In genomic region chr19:45641274-45642105, GRCh38 we compare ENCODE assay signal across 7 cellular contexts. TPM values are rescaled to one million over a fixed set of nuclear protein-coding genes. Genes with fewer than 3 reads are reported as not detected.
DNase-seq lines count a peak whose midpoint lies in the region; ATAC-seq, FAIRE-seq and TF ChIP-seq lines count a peak whose summit lies in the region.

No MANE protein-coding gene starts in this region.

- H2AFZ ChIP-seq in HepG2 (ENCODE audit: low read length) = peak overlapping the region; percentile 69

- peaks cover 0 to 9% of the 10 kb centered on the region in 2 experiments; a peak in 3 of 5 replicates for H3K27me3 ChIP-seq in HepG2 (ENCODE audit: control insufficient read depth in 1 of 2, insufficient read depth in 2 of 2, low read length in 2 of 2)

- H3K79me2 ChIP-seq in HepG2 (ENCODE audit: insufficient read depth, low read length) = no peaks in the 10 kb centered on the region

- peak; percentile 33 for ATAC-seq in GM18508 (IDR thresholded peaks at IDR 0.05; ENCODE audit: insufficient read depth, unreplicated experiment)
- peak; percentile 41 for ATAC-seq in HG02981 (IDR thresholded peaks at IDR 0.05; ENCODE audit: unreplicated experiment)
- peak; percentile 57 for ATAC-seq in HepG2

- H3K27ac ChIP-seq in coronary artery = peak overlapping the region; percentile 12 to 81
- peak overlapping the region; percentile 64 for H3K27ac ChIP-seq in HepG2 (ENCODE audit: extremely low read length, insufficient read depth, low read length)

- in situ Hi-C loops in HepG2 (cut with HindIII; ENCODE audit: extremely low pct_ligation_motif_present, low pct_unique_long_range_greater_than_20kb) = loop anchor here (5.0 kb wide), 1 partner anchor 49 kb away; no protein-coding TSS in a partner anchor

- WGBS in HepG2 (ENCODE audit: low lambda C conversion rate) = 2% methylated on average over 37 of the region's 40 CpGs

- no peak for TF ChIP-seq RAD21 in HepG2 (CRISPR knock-in tag; IDR thresholded peaks at IDR 0.05)

- H3K9ac ChIP-seq in HepG2 (ENCODE audit: insufficient read depth, low read depth, low read length) = peak overlapping the region; percentile 42; the same call in 1 of the 2 replicates

- H3K4me1 ChIP-seq in HepG2 (ENCODE audit: insufficient read depth, low read length) = peaks cover 72% of the 10 kb centered on the region

- TSS peak; percentile 67 for BruUV-seq in HepG2 (replicated peaks; lab: Mats Ljungman, UMichigan)

- POLR2A ChIA-PET in HepG2 (lab: Yijun Ruan, JAX) = interaction anchor here (0.6 to 5.9 kb wide), 19 partner anchors 8 to 241 kb away, joined by 3 to 56 read pairs (median 4); partner anchors contain the start of genes GIPR, OPA3 and QPCTL

- no peaks in the 10 kb centered on the region for H3K36me3 ChIP-seq in HepG2 (replicated peaks in 1 of 2; ENCODE audit: control insufficient read depth in 1 of 2, insufficient read depth in 2 of 2, low read length in 2 of 2)

- peak in 1 of 2 experiments; percentile 54; a peak in 2 of 4 replicates for TF ChIP-seq POLR2A in HepG2 (IDR thresholded peaks at IDR 0.05; ENCODE audit: insufficient read depth in 1 of 2, low read depth in 2 of 2, low read length in 2 of 2)

- H3K4me2 ChIP-seq in HepG2 (ENCODE audit: low read depth, low read length) = peak overlapping the region; percentile 98

- no peak for TF ChIP-seq CTCF in coronary artery (IDR thresholded peaks at IDR 0.05)
- no peak; the same call in 1 of the 2 replicates for TF ChIP-seq CTCF in HepG2 (CRISPR knock-in tag; IDR thresholded peaks at IDR 0.05)

- H3K9me3 ChIP-seq in HepG2 (ENCODE audit: low read length) = no peaks in the 10 kb centered on the region

- TF ChIP-seq EP300 in HepG2 (IDR thresholded peaks at IDR 0.05; ENCODE audit: low read depth in 2 of 2, low read length in 2 of 2) (no peak), HepG2 (CRISPR knock-in tag; IDR thresholded peaks at IDR 0.05; ENCODE audit: borderline replicate concordance) (no peak)

- FAIRE-seq in HepG2 (lab: Jason Lieb, UNC) = peak; percentile 66

- peak; percentile 90 for DNase-seq in NCI-H2171 treated with DMSO at 0.1 percent for 48 hours (lab: John Stamatoyannopoulos, UW)
- DNase-seq in activated CD4-positive, alpha-beta T cell treated with anti-CD3 and anti-CD28 coated beads for 1 hour = peak; percentile 25
- DNase-seq in coronary artery (ENCODE audit: low spot score) = peak; percentile 80
- peak; percentile 90 for DNase-seq in HepG2 (ENCODE audit: low spot score)
- DNase-seq in stimulated activated CD8-positive, alpha-beta memory T cell treated with anti-CD3 and anti-CD28 coated beads, Interleukin-12 subunit alpha, Interleukin-12 subunit beta, amount 100 ng/mL, for 1 hour (ENCODE audit: low read depth) = peak; percentile 30

- CTCF ChIA-PET in HepG2 (lab: Yijun Ruan, JAX; ENCODE audit: low intra/inter-chr PET ratio, low total read pairs) = interaction anchor here (1.1 to 4.0 kb wide), 3 partner anchors 35 to 64 kb away, joined by 6 to 45 read pairs (median 29); no protein-coding TSS in a partner anchor

- intact Hi-C loops in HepG2 (cut with micrococcal nuclease; ENCODE audit: unreplicated experiment) = loop anchor here (5.0 kb wide), 1 partner anchor 144 kb away; the partner anchor contains the start of genes PPM1N and RTN2

- peak overlapping the region; percentile 59 for H3K4me3 ChIP-seq in coronary artery
- H3K4me3 ChIP-seq in HepG2 (replicated peaks in 1 of 3; ENCODE audit: insufficient read depth in 1 of 3, low read depth in 2 of 3, low read length in 3 of 3) = peak overlapping the region; percentile 41 to 63 (median 42)

- H4K20me1 ChIP-seq in HepG2 (ENCODE audit: insufficient read depth, low read length) = no peaks in the 10 kb centered on the region

RNA-seq across cellular contexts. Expression of gene EML2, which starts 2.3 kb away (rescaled TPM):
- 7.3 and 7.6 TPM in 2 replicates for total RNA-seq in HepG2 (2016; rRNA removed; fragmentation: Illumina TruSeq; extraction: Trizol)
- total RNA-seq in HepG2 (2016; cell fraction: cytosol; rRNA removed; fragmentation: Illumina TruSeq; extraction: Trizol; ENCODE audit: low read depth) = 1.6 and 3.5 TPM in 2 replicates
- 4.2 and 9.1 TPM in 2 replicates for total RNA-seq in HepG2 (2016; cell fraction: insoluble cytoplasmic fraction; rRNA removed; fragmentation: Illumina TruSeq; extraction: Trizol)
- 2.2 and 3.2 TPM in 2 replicates for total RNA-seq in HepG2 (2016; cell fraction: membrane; rRNA removed; fragmentation: Illumina TruSeq; extraction: Trizol)
- 8.8 and 13.4 TPM in 2 replicates for total RNA-seq in HepG2 (2016; cell fraction: nucleus; rRNA removed; fragmentation: Illumina TruSeq; extraction: Trizol)
- polyA plus RNA-seq in HepG2 (2011; rRNA removed) = 12.9 and 16.6 TPM in 2 replicates
- 7.9 and 8.5 TPM in 2 replicates for polyA plus RNA-seq in HepG2 (2011; cell fraction: cytosol; rRNA removed)
- 74.5 and 101 TPM in 2 replicates for polyA plus RNA-seq in HepG2 (2011; cell fraction: nucleus; rRNA removed)
- 10.9 and 17.5 TPM in 2 replicates for polyA plus RNA-seq in HepG2 (2012)
- polyA plus RNA-seq in HepG2 (2016; cell fraction: cytosol; fragmentation: Illumina TruSeq; extraction: Trizol; ENCODE audit: low read depth) = 0.88 and 1.0 TPM in 2 replicates
- 3.1 and 4.1 TPM in 2 replicates for polyA plus RNA-seq in HepG2 (2016; cell fraction: insoluble cytoplasmic fraction; fragmentation: Illumina TruSeq; extraction: Trizol; ENCODE audit: low read depth)
- polyA plus RNA-seq in HepG2 (2016; cell fraction: membrane; fragmentation: Illumina TruSeq; extraction: Trizol; ENCODE audit: low read depth) = 1.2 and 3.4 TPM in 2 replicates
- 25.5 and 27.6 TPM in 2 replicates for polyA plus RNA-seq in HepG2 (2016; cell fraction: nucleus; fragmentation: Illumina TruSeq; extraction: Trizol; ENCODE audit: insufficient read depth, low read depth)
- 40.9 and 76.3 TPM in 2 replicates for polyA minus RNA-seq in HepG2 (2011; rRNA and poly(A)+ RNA removed; ENCODE audit: low replicate concordance)
- polyA minus RNA-seq in HepG2 (2011; cell fraction: cytosol; rRNA and poly(A)+ RNA removed) = 13.7 and 15.5 TPM in 2 replicates
- 15.0 and 16.1 TPM in 2 replicates for polyA minus RNA-seq in HepG2 (2011; cell fraction: nucleus; rRNA and poly(A)+ RNA removed)

RNA-seq across cellular contexts. Expression of gene GIPR, which starts 26.5 kb away (rescaled TPM):
- total RNA-seq in HepG2 (2016; rRNA removed; fragmentation: Illumina TruSeq; extraction: Trizol) = 0.15 TPM in 1 of 2 replicates, not detected in the other
- not detected in 2 replicates for total RNA-seq in HepG2 (2016; cell fraction: cytosol; rRNA removed; fragmentation: Illumina TruSeq; extraction: Trizol; ENCODE audit: low read depth)
- not detected in 2 replicates for total RNA-seq in HepG2 (2016; cell fraction: insoluble cytoplasmic fraction; rRNA removed; fragmentation: Illumina TruSeq; extraction: Trizol)
- total RNA-seq in HepG2 (2016; cell fraction: membrane; rRNA removed; fragmentation: Illumina TruSeq; extraction: Trizol) = 0.07 TPM in 1 of 2 replicates, not detected in the other
- total RNA-seq in HepG2 (2016; cell fraction: nucleus; rRNA removed; fragmentation: Illumina TruSeq; extraction: Trizol) = not detected in 2 replicates
- polyA plus RNA-seq in HepG2 (2011; rRNA removed) = 1.2 and 1.7 TPM in 2 replicates
- polyA plus RNA-seq in HepG2 (2011; cell fraction: cytosol; rRNA removed) = 0.23 and 0.27 TPM in 2 replicates
- 10.6 TPM in 2 replicates for polyA plus RNA-seq in HepG2 (2011; cell fraction: nucleus; rRNA removed)
- polyA plus RNA-seq in HepG2 (2012) = 1.3 and 2.2 TPM in 2 replicates
- polyA plus RNA-seq in HepG2 (2016; cell fraction: cytosol; fragmentation: Illumina TruSeq; extraction: Trizol; ENCODE audit: low read depth) = not detected in 2 replicates
- polyA plus RNA-seq in HepG2 (2016; cell fraction: insoluble cytoplasmic fraction; fragmentation: Illumina TruSeq; extraction: Trizol; ENCODE audit: low read depth) = not detected in 2 replicates
- not detected in 2 replicates for polyA plus RNA-seq in HepG2 (2016; cell fraction: membrane; fragmentation: Illumina TruSeq; extraction: Trizol; ENCODE audit: low read depth)
- 0.31 TPM in 2 replicates for polyA plus RNA-seq in HepG2 (2016; cell fraction: nucleus; fragmentation: Illumina TruSeq; extraction: Trizol; ENCODE audit: insufficient read depth, low read depth)
- polyA minus RNA-seq in HepG2 (2011; rRNA and poly(A)+ RNA removed; ENCODE audit: low replicate concordance) = 0.47 and 2.5 TPM in 2 replicates
- 0.59 TPM in 1 of 2 replicates, not detected in the other for polyA minus RNA-seq in HepG2 (2011; cell fraction: cytosol; rRNA and poly(A)+ RNA removed)
- polyA minus RNA-seq in HepG2 (2011; cell fraction: nucleus; rRNA and poly(A)+ RNA removed) = 4.5 and 7.2 TPM in 2 replicates

RNA-seq across cellular contexts. Expression of gene GPR4, which starts 39.5 kb away (rescaled TPM):
- total RNA-seq in HepG2 (2016; rRNA removed; fragmentation: Illumina TruSeq; extraction: Trizol) = not detected in 2 replicates
- total RNA-seq in HepG2 (2016; cell fraction: cytosol; rRNA removed; fragmentation: Illumina TruSeq; extraction: Trizol; ENCODE audit: low read depth) = not detected in 2 replicates
- total RNA-seq in HepG2 (2016; cell fraction: insoluble cytoplasmic fraction; rRNA removed; fragmentation: Illumina TruSeq; extraction: Trizol) = not detected in 2 replicates
- total RNA-seq in HepG2 (2016; cell fraction: membrane; rRNA removed; fragmentation: Illumina TruSeq; extraction: Trizol) = not detected in 2 replicates
- total RNA-seq in HepG2 (2016; cell fraction: nucleus; rRNA removed; fragmentation: Illumina TruSeq; extraction: Trizol) = not detected in 2 replicates
- 0.15 TPM in 1 of 2 replicates, not detected in the other for polyA plus RNA-seq in HepG2 (2011; rRNA removed)
- not detected in 2 replicates for polyA plus RNA-seq in HepG2 (2011; cell fraction: cytosol; rRNA removed)
- polyA plus RNA-seq in HepG2 (2011; cell fraction: nucleus; rRNA removed) = not detected in 2 replicates
- not detected in 2 replicates for polyA plus RNA-seq in HepG2 (2012)
- polyA plus RNA-seq in HepG2 (2016; cell fraction: cytosol; fragmentation: Illumina TruSeq; extraction: Trizol; ENCODE audit: low read depth) = not detected in 2 replicates
- polyA plus RNA-seq in HepG2 (2016; cell fraction: insoluble cytoplasmic fraction; fragmentation: Illumina TruSeq; extraction: Trizol; ENCODE audit: low read depth) = not detected in 2 replicates
- not detected in 2 replicates for polyA plus RNA-seq in HepG2 (2016; cell fraction: membrane; fragmentation: Illumina TruSeq; extraction: Trizol; ENCODE audit: low read depth)
- not detected in 2 replicates for polyA plus RNA-seq in HepG2 (2016; cell fraction: nucleus; fragmentation: Illumina TruSeq; extraction: Trizol; ENCODE audit: insufficient read depth, low read depth)
- 0.12 TPM in 1 of 2 replicates, not detected in the other for polyA minus RNA-seq in HepG2 (2011; rRNA and poly(A)+ RNA removed; ENCODE audit: low replicate concordance)
- polyA minus RNA-seq in HepG2 (2011; cell fraction: cytosol; rRNA and poly(A)+ RNA removed) = not detected in 2 replicates
- not detected in 2 replicates for polyA minus RNA-seq in HepG2 (2011; cell fraction: nucleus; rRNA and poly(A)+ RNA removed)

RNA-seq across cellular contexts. Expression of gene SNRPD2, which starts 50.3 kb away (rescaled TPM):
- total RNA-seq in HepG2 (2016; rRNA removed; fragmentation: Illumina TruSeq; extraction: Trizol) = 485 and 593 TPM in 2 replicates
- total RNA-seq in HepG2 (2016; cell fraction: cytosol; rRNA removed; fragmentation: Illumina TruSeq; extraction: Trizol; ENCODE audit: low read depth) = 546 and 637 TPM in 2 replicates
- 493 and 623 TPM in 2 replicates for total RNA-seq in HepG2 (2016; cell fraction: insoluble cytoplasmic fraction; rRNA removed; fragmentation: Illumina TruSeq; extraction: Trizol)
- total RNA-seq in HepG2 (2016; cell fraction: membrane; rRNA removed; fragmentation: Illumina TruSeq; extraction: Trizol) = 348 and 425 TPM in 2 replicates
- total RNA-seq in HepG2 (2016; cell fraction: nucleus; rRNA removed; fragmentation: Illumina TruSeq; extraction: Trizol) = 161 and 163 TPM in 2 replicates
- polyA plus RNA-seq in HepG2 (2011; rRNA removed) = 284 and 299 TPM in 2 replicates
- 310 and 320 TPM in 2 replicates for polyA plus RNA-seq in HepG2 (2011; cell fraction: cytosol; rRNA removed)
- 64.5 and 68.4 TPM in 2 replicates for polyA plus RNA-seq in HepG2 (2011; cell fraction: nucleus; rRNA removed)
- 162 and 279 TPM in 2 replicates for polyA plus RNA-seq in HepG2 (2012)
- 325 and 406 TPM in 2 replicates for polyA plus RNA-seq in HepG2 (2016; cell fraction: cytosol; fragmentation: Illumina TruSeq; extraction: Trizol; ENCODE audit: low read depth)
- polyA plus RNA-seq in HepG2 (2016; cell fraction: insoluble cytoplasmic fraction; fragmentation: Illumina TruSeq; extraction: Trizol; ENCODE audit: low read depth) = 334 and 359 TPM in 2 replicates
- 194 and 247 TPM in 2 replicates for polyA plus RNA-seq in HepG2 (2016; cell fraction: membrane; fragmentation: Illumina TruSeq; extraction: Trizol; ENCODE audit: low read depth)
- 168 and 190 TPM in 2 replicates for polyA plus RNA-seq in HepG2 (2016; cell fraction: nucleus; fragmentation: Illumina TruSeq; extraction: Trizol; ENCODE audit: insufficient read depth, low read depth)
- polyA minus RNA-seq in HepG2 (2011; rRNA and poly(A)+ RNA removed; ENCODE audit: low replicate concordance) = 51.2 and 102 TPM in 2 replicates
- polyA minus RNA-seq in HepG2 (2011; cell fraction: cytosol; rRNA and poly(A)+ RNA removed) = 47.3 and 47.6 TPM in 2 replicates
- polyA minus RNA-seq in HepG2 (2011; cell fraction: nucleus; rRNA and poly(A)+ RNA removed) = 25.2 and 32.9 TPM in 2 replicates

RNA-seq across cellular contexts. Expression of gene QPCTL, which starts 51.0 kb away (rescaled TPM):
- 6.8 and 16.0 TPM in 2 replicates for total RNA-seq in HepG2 (2016; rRNA removed; fragmentation: Illumina TruSeq; extraction: Trizol)
- 4.4 and 5.8 TPM in 2 replicates for total RNA-seq in HepG2 (2016; cell fraction: cytosol; rRNA removed; fragmentation: Illumina TruSeq; extraction: Trizol; ENCODE audit: low read depth)
- 6.7 and 15.7 TPM in 2 replicates for total RNA-seq in HepG2 (2016; cell fraction: insoluble cytoplasmic fraction; rRNA removed; fragmentation: Illumina TruSeq; extraction: Trizol)
- total RNA-seq in HepG2 (2016; cell fraction: membrane; rRNA removed; fragmentation: Illumina TruSeq; extraction: Trizol) = 6.8 and 7.4 TPM in 2 replicates
- total RNA-seq in HepG2 (2016; cell fraction: nucleus; rRNA removed; fragmentation: Illumina TruSeq; extraction: Trizol) = 14.0 and 17.9 TPM in 2 replicates
- 19.1 and 24.8 TPM in 2 replicates for polyA plus RNA-seq in HepG2 (2011; rRNA removed)
- 19.1 and 26.2 TPM in 2 replicates for polyA plus RNA-seq in HepG2 (2011; cell fraction: cytosol; rRNA removed)
- polyA plus RNA-seq in HepG2 (2011; cell fraction: nucleus; rRNA removed) = 44.7 and 47.6 TPM in 2 replicates
- 18.7 and 23.6 TPM in 2 replicates for polyA plus RNA-seq in HepG2 (2012)
- polyA plus RNA-seq in HepG2 (2016; cell fraction: cytosol; fragmentation: Illumina TruSeq; extraction: Trizol; ENCODE audit: low read depth) = 5.3 and 6.3 TPM in 2 replicates
- polyA plus RNA-seq in HepG2 (2016; cell fraction: insoluble cytoplasmic fraction; fragmentation: Illumina TruSeq; extraction: Trizol; ENCODE audit: low read depth) = 8.0 and 9.0 TPM in 2 replicates
- 7.9 and 8.3 TPM in 2 replicates for polyA plus RNA-seq in HepG2 (2016; cell fraction: membrane; fragmentation: Illumina TruSeq; extraction: Trizol; ENCODE audit: low read depth)
- polyA plus RNA-seq in HepG2 (2016; cell fraction: nucleus; fragmentation: Illumina TruSeq; extraction: Trizol; ENCODE audit: insufficient read depth, low read depth) = 35.2 and 45.7 TPM in 2 replicates
- 22.5 and 49.4 TPM in 2 replicates for polyA minus RNA-seq in HepG2 (2011; rRNA and poly(A)+ RNA removed; ENCODE audit: low replicate concordance)
- 17.0 and 21.9 TPM in 2 replicates for polyA minus RNA-seq in HepG2 (2011; cell fraction: cytosol; rRNA and poly(A)+ RNA removed)
- 8.1 and 8.9 TPM in 2 replicates for polyA minus RNA-seq in HepG2 (2011; cell fraction: nucleus; rRNA and poly(A)+ RNA removed)

Comparison
In these comparisons a context has a peak if more than half of its experiments do, and no peak if none do; other contexts are left out.
1. Peak in every context shown above with its lines: DNase-seq, ATAC-seq, H3K4me3 ChIP-seq and H3K27ac ChIP-seq.
2. DNase-seq: peak in every context shown above with its lines; median percentile 90 in NCI-H2171 treated with DMSO at 0.1 percent for 48 hours; 90 in HepG2; 80 in coronary artery; 30 in stimulated activated CD8-positive, alpha-beta memory T cell treated with anti-CD3 and anti-CD28 coated beads, Interleukin-12 subunit alpha, Interleukin-12 subunit beta, amount 100 ng/mL, for 1 hour; 25 in activated CD4-positive, alpha-beta T cell treated with anti-CD3 and anti-CD28 coated beads for 1 hour.